ENCODE assay signal across 1 cellular context in genomic region chr22:48578138-48579034, GRCh38.
TF ChIP-seq lines count a peak whose summit lies in the region.

No MANE protein-coding gene starts in this region.

TF ChIP-seq in GM23338, 12 proteins besides CTCF, POLR2A, EP300 and RAD21 (continued from another document):
- TF ChIP-seq, protein P1, sequence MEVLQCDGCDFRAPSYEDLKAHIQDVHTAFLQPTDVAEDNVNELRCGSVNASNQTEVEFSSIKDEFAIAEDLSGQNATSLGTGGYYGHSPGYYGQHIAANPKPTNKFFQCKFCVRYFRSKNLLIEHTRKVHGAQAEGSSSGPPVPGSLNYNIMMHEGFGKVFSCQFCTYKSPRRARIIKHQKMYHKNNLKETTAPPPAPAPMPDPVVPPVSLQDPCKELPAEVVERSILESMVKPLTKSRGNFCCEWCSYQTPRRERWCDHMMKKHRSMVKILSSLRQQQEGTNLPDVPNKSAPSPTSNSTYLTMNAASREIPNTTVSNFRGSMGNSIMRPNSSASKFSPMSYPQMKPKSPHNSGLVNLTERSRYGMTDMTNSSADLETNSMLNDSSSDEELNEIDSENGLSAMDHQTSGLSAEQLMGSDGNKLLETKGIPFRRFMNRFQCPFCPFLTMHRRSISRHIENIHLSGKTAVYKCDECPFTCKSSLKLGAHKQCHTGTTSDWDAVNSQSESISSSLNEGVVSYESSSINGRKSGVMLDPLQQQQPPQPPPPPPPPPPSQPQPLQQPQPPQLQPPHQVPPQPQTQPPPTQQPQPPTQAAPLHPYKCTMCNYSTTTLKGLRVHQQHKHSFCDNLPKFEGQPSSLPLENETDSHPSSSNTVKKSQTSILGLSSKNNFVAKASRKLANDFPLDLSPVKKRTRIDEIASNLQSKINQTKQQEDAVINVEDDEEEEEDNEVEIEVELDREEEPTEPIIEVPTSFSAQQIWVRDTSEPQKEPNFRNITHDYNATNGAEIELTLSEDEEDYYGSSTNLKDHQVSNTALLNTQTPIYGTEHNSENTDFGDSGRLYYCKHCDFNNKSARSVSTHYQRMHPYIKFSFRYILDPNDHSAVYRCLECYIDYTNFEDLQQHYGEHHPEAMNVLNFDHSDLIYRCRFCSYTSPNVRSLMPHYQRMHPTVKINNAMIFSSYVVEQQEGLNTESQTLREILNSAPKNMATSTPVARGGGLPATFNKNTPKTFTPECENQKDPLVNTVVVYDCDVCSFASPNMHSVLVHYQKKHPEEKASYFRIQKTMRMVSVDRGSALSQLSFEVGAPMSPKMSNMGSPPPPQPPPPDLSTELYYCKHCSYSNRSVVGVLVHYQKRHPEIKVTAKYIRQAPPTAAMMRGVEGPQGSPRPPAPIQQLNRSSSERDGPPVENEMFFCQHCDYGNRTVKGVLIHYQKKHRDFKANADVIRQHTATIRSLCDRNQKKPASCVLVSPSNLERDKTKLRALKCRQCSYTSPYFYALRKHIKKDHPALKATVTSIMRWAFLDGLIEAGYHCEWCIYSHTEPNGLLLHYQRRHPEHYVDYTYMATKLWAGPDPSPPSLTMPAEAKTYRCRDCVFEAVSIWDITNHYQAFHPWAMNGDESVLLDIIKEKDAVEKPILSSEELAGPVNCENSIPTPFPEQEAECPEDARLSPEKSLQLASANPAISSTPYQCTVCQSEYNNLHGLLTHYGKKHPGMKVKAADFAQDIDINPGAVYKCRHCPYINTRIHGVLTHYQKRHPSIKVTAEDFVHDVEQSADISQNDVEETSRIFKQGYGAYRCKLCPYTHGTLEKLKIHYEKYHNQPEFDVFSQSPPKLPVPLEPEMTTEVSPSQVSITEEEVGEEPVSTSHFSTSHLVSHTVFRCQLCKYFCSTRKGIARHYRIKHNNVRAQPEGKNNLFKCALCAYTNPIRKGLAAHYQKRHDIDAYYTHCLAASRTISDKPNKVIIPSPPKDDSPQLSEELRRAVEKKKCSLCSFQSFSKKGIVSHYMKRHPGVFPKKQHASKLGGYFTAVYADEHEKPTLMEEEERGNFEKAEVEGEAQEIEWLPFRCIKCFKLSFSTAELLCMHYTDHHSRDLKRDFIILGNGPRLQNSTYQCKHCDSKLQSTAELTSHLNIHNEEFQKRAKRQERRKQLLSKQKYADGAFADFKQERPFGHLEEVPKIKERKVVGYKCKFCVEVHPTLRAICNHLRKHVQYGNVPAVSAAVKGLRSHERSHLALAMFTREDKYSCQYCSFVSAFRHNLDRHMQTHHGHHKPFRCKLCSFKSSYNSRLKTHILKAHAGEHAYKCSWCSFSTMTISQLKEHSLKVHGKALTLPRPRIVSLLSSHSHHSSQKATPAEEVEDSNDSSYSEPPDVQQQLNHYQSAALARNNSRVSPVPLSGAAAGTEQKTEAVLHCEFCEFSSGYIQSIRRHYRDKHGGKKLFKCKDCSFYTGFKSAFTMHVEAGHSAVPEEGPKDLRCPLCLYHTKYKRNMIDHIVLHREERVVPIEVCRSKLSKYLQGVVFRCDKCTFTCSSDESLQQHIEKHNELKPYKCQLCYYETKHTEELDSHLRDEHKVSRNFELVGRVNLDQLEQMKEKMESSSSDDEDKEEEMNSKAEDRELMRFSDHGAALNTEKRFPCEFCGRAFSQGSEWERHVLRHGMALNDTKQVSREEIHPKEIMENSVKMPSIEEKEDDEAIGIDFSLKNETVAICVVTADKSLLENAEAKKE (CRISPR knock-in tag; IDR thresholded peaks at IDR 0.05) = no peak
- TF ChIP-seq CREB1 (CRISPR knock-in tag; IDR thresholded peaks at IDR 0.05; ENCODE audit: low read depth) = no peak
- TF ChIP-seq POLR2AphosphoS5 (IDR thresholded peaks at IDR 0.05; ENCODE audit: low read depth) = no peak
- no peak for TF ChIP-seq ZNF331 (CRISPR knock-in tag; IDR thresholded peaks at IDR 0.05; ENCODE audit: low read depth)
- no peak for TF ChIP-seq EZH2 (IDR thresholded peaks at IDR 0.05; ENCODE audit: low read depth, unreplicated experiment)
- TF ChIP-seq, protein P2, sequence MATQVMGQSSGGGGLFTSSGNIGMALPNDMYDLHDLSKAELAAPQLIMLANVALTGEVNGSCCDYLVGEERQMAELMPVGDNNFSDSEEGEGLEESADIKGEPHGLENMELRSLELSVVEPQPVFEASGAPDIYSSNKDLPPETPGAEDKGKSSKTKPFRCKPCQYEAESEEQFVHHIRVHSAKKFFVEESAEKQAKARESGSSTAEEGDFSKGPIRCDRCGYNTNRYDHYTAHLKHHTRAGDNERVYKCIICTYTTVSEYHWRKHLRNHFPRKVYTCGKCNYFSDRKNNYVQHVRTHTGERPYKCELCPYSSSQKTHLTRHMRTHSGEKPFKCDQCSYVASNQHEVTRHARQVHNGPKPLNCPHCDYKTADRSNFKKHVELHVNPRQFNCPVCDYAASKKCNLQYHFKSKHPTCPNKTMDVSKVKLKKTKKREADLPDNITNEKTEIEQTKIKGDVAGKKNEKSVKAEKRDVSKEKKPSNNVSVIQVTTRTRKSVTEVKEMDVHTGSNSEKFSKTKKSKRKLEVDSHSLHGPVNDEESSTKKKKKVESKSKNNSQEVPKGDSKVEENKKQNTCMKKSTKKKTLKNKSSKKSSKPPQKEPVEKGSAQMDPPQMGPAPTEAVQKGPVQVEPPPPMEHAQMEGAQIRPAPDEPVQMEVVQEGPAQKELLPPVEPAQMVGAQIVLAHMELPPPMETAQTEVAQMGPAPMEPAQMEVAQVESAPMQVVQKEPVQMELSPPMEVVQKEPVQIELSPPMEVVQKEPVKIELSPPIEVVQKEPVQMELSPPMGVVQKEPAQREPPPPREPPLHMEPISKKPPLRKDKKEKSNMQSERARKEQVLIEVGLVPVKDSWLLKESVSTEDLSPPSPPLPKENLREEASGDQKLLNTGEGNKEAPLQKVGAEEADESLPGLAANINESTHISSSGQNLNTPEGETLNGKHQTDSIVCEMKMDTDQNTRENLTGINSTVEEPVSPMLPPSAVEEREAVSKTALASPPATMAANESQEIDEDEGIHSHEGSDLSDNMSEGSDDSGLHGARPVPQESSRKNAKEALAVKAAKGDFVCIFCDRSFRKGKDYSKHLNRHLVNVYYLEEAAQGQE (IDR thresholded peaks at IDR 0.05; ENCODE audit: unreplicated experiment) = no peak
- TF ChIP-seq JUNB (IDR thresholded peaks at IDR 0.05; ENCODE audit: unreplicated experiment) = no peak
- TF ChIP-seq STAT1 (IDR thresholded peaks at IDR 0.05; ENCODE audit: unreplicated experiment) = no peak
